1 cellular context compared by ENCODE assay signal in the genomic region with DNA sequence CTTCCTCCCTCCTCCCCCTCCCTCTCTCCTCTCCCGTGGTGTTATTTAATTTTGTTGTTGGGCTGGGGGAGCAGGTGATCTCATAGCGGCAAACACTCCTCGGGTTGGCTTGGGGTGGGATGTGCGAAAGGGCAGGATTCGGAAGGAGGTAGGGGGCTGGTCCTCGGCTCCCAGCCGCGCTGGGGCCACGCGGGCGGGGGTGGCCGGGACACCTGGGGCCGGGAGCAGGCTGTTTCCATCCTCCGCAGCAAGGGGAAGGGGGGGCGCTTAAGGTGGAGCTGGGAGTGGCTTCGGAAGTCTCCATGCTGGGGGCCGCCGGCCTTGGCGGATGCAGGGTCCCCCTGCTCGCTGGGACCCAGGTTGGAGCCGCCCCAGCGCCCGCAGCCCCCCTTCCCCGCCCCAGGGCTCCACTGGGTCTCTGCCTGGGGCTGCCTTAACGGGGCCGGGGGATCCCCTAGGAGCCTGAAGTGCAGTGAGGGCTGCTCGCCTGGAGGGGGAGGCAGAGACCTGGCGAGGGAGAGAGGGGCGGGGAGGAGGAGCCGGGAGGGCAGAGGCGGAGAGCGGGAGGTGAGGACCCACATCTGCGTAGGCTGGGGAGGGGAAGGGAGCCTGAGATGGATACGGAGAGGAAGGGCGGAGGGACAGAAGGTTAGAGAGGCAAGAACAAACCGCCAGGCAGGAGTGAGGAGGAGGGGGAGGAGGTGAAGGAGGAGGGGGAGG.
A peak's percentile ranks its signal among the peaks of the same experiment; 100 is the strongest.
TF ChIP-seq lines count a peak whose summit lies in the region.

No MANE protein-coding gene starts in this region.

TF ChIP-seq in PFSK-1, 5 proteins besides CTCF, POLR2A, EP300 and RAD21:
- TF ChIP-seq, protein P1, sequence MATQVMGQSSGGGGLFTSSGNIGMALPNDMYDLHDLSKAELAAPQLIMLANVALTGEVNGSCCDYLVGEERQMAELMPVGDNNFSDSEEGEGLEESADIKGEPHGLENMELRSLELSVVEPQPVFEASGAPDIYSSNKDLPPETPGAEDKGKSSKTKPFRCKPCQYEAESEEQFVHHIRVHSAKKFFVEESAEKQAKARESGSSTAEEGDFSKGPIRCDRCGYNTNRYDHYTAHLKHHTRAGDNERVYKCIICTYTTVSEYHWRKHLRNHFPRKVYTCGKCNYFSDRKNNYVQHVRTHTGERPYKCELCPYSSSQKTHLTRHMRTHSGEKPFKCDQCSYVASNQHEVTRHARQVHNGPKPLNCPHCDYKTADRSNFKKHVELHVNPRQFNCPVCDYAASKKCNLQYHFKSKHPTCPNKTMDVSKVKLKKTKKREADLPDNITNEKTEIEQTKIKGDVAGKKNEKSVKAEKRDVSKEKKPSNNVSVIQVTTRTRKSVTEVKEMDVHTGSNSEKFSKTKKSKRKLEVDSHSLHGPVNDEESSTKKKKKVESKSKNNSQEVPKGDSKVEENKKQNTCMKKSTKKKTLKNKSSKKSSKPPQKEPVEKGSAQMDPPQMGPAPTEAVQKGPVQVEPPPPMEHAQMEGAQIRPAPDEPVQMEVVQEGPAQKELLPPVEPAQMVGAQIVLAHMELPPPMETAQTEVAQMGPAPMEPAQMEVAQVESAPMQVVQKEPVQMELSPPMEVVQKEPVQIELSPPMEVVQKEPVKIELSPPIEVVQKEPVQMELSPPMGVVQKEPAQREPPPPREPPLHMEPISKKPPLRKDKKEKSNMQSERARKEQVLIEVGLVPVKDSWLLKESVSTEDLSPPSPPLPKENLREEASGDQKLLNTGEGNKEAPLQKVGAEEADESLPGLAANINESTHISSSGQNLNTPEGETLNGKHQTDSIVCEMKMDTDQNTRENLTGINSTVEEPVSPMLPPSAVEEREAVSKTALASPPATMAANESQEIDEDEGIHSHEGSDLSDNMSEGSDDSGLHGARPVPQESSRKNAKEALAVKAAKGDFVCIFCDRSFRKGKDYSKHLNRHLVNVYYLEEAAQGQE (IDR thresholded peaks at IDR 0.05; ENCODE audit: insufficient read depth in 1 of 2, low read depth in 2 of 2, low read length in 2 of 2) = no peak
- TF ChIP-seq TAF1 (IDR thresholded peaks at IDR 0.05; ENCODE audit: borderline replicate concordance, insufficient read depth, low read length) = no peak
- TF ChIP-seq SIN3A (IDR thresholded peaks at IDR 0.05; ENCODE audit: borderline replicate concordance, insufficient read depth, low read length) = no peak; the same call in 1 of the 2 replicates
- no peak for TF ChIP-seq POLR2AphosphoS5 (IDR thresholded peaks at IDR 0.05; ENCODE audit: low read depth, low read length)
- TF ChIP-seq FOXP2 (optimal IDR thresholded peaks at IDR 0.05; ENCODE audit: borderline replicate concordance, extremely low read depth, extremely low read length, insufficient read depth) = peak; percentile 66
